3 cellular contexts compared by ENCODE assay signal in genomic region chr17:20920813-20921199, GRCh38.
TF ChIP-seq lines count a peak whose summit lies in the region.

No MANE protein-coding gene starts in this region.

TF ChIP-seq in A549, 52 proteins besides CTCF, POLR2A, EP300 and RAD21 (continued from another document):
- TF ChIP-seq EHF (CRISPR knock-in tag; IDR thresholded peaks at IDR 0.05) (no peak), RNF2 (IDR thresholded peaks at IDR 0.05; ENCODE audit: borderline replicate concordance, low read depth) (no peak), JUN (IDR thresholded peaks at IDR 0.05) (no peak), MAX (IDR thresholded peaks at IDR 0.05) (no peak), CBX8 (IDR thresholded peaks at IDR 0.05) (no peak), MAFK (IDR thresholded peaks at IDR 0.05; ENCODE audit: partially characterized antibody) (no peak), HMGXB4 (CRISPR knock-in tag; IDR thresholded peaks at IDR 0.05; ENCODE audit: borderline replicate concordance) (no peak), PBX3 (IDR thresholded peaks at IDR 0.05) (no peak)
TF ChIP-seq in A549: peak in this region for 0.

TF ChIP-seq in IMR-90, 13 proteins besides CTCF, POLR2A, EP300 and RAD21 (continued from another document):
- TF ChIP-seq USF2 (IDR thresholded peaks at IDR 0.05; ENCODE audit: low read depth, low read length): no peak
- TF ChIP-seq CHD1 (IDR thresholded peaks at IDR 0.05; ENCODE audit: low read depth, low read length): no peak
- no peak for TF ChIP-seq RFX5 (IDR thresholded peaks at IDR 0.05; ENCODE audit: low read depth, low read length)
- TF ChIP-seq BHLHE40 (IDR thresholded peaks at IDR 0.05; ENCODE audit: low read depth, low read length): no peak
- TF ChIP-seq RCOR1 (IDR thresholded peaks at IDR 0.05; ENCODE audit: insufficient replicate concordance, low read length): no peak
- no peak for TF ChIP-seq MAFK (IDR thresholded peaks at IDR 0.05; ENCODE audit: low read depth, low read length)
- no peak for TF ChIP-seq ELK1 (IDR thresholded peaks at IDR 0.05; ENCODE audit: borderline replicate concordance, low read depth, low read length)
- TF ChIP-seq SMC3 (IDR thresholded peaks at IDR 0.05; ENCODE audit: low read depth, low read length): no peak
- TF ChIP-seq MAZ (IDR thresholded peaks at IDR 0.05; ENCODE audit: borderline replicate concordance, low read depth, low read length): no peak
TF ChIP-seq in IMR-90: peak in this region for 0.

TF ChIP-seq in endothelial cell of umbilical vein, 7 proteins besides CTCF, POLR2A, EP300 and RAD21 (continued from another document):
- TF ChIP-seq MAX (IDR thresholded peaks at IDR 0.05; ENCODE audit: insufficient read depth, insufficient read length): no peak
- no peak for TF ChIP-seq JUN (IDR thresholded peaks at IDR 0.05; ENCODE audit: borderline replicate concordance, insufficient read depth, insufficient read length, low read depth)
- no peak for TF ChIP-seq MYC (IDR thresholded peaks at IDR 0.05; ENCODE audit: low read depth, low read length)
- no peak for TF ChIP-seq EZH2 (IDR thresholded peaks at IDR 0.05; ENCODE audit: borderline replicate concordance, low read depth, low read length, severe bottlenecking)
TF ChIP-seq in endothelial cell of umbilical vein: peak in this region for 0.
